In the genomic region with DNA sequence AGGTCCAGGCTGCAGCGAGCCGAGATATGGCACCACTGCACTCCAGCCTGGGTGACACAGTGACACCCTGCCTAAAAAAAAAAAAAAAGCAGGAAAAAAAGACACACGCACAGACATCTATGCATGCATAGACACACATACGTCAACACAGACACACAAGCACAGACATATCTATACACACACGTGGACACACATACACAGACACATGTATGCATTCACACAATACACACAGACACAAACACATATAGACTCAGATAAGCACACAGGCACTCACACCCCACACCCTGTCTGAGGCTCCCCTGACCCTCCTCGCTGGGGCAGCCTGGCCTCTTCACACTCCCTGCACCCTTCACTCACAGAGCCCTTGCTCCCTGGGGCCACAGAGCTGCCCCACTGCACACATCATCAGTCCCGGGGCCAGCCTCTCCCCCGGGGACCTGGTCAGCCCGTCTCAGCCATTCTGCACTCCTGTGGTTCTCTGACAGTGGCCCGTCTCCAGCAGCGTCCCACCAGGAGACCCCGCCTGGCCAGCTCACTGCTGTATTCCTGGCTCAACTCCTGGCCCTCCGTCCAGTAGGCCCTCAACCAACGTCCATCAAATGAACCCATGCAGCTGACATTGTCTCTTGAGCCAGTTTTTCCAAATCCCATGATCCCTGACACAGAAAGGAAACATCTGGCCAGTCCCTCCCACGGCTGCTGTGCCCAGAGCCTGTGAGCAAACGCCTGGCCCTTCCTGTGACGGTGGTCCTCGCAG, we compare ENCODE assay signal across 11 cellular contexts. TPM values are rescaled to one million over a fixed set of nuclear protein-coding genes. Genes with fewer than 3 reads are reported as not detected.
DNase-seq lines count a peak whose midpoint lies in the region; ATAC-seq, FAIRE-seq and TF ChIP-seq lines count a peak whose summit lies in the region.
"Had no signal": no experiment of that assay in that cellular context is flagged by ENCODE, and none has a peak within 500 bp of the region (broad histone marks: within the 10 kb centered on the region; RNA-seq: fewer than 3 reads in every experiment).

No MANE protein-coding gene starts in this region.

- peak overlapping the region in 2 of 3 donors; percentile 17 to 42 for H3K4me3 Mint-ChIP-seq in T-cell
- peak overlapping the region; percentile 56 to 64 for H3K4me3 Mint-ChIP-seq in effector memory CD8-positive, alpha-beta T cell
- peak overlapping the region; percentile 59 to 68 (median 65) for H3K4me3 Mint-ChIP-seq in nephron

- DNase-seq in GM12891 (ENCODE audit: insufficient read length, low spot score) (no peak), T-cell (no peak), NCI-H1105 treated with DMSO at 0.1 percent for 48 hours (lab: John Stamatoyannopoulos, UW) (no peak), mesenteric fat pad (ENCODE audit: low spot score) (no peak)
- DNase-seq in effector memory CD8-positive, alpha-beta T cell, result no peak
- DNase-seq: NCI-H1417 treated with DMSO at 0.1 percent for 48 hours had no signal

- FAIRE-seq in GM12891 (lab: Jason Lieb, UNC), result peak; percentile 50
- FAIRE-seq: kidney had no signal

- no peak for ATAC-seq in T-cell (replicated peaks in 1 of 4)
- ATAC-seq in effector memory CD8-positive, alpha-beta T cell (replicated peaks), result no peak
- ATAC-seq in GM21723 (IDR thresholded peaks at IDR 0.05; ENCODE audit: unreplicated experiment), result no peak

- CTCF ChIA-PET in T-cell (lab: Charles Lee), result interaction anchor here in 1 of 2 donors (1.1 kb wide), 1 partner anchor 104 kb away, joined by 4 read pairs; no protein-coding TSS in a partner anchor

- no peaks in the 10 kb centered on the region for H3K36me3 Mint-ChIP-seq in T-cell
- H3K36me3 Mint-ChIP-seq in effector memory CD8-positive, alpha-beta T cell (ENCODE audit: insufficient read depth), result peaks cover 10% of the 10 kb centered on the region
- no peaks in the 10 kb centered on the region for H3K36me3 Mint-ChIP-seq in nephron (ENCODE audit: low read depth)

- POLR2A ChIA-PET in T-cell (lab: Charles Lee), result no interaction called here

- H3K27me3 Mint-ChIP-seq in T-cell, result peaks cover 4 to 11% of the 10 kb centered on the region in 2 donors
- H3K27me3 Mint-ChIP-seq in effector memory CD8-positive, alpha-beta T cell, result peaks cover 0 to 16% of the 10 kb centered on the region in 2 donors
- H3K27me3 Mint-ChIP-seq in nephron (ENCODE audit: low read depth), result peaks cover 49% of the 10 kb centered on the region

- no peaks in the 10 kb centered on the region for H3K9me3 Mint-ChIP-seq in T-cell
- H3K9me3 Mint-ChIP-seq in effector memory CD8-positive, alpha-beta T cell, result no peaks in the 10 kb centered on the region
- no peaks in the 10 kb centered on the region for H3K9me3 Mint-ChIP-seq in nephron

- no peak for TF ChIP-seq POLR2A in GM12891 (IDR thresholded peaks at IDR 0.05; ENCODE audit: low read depth, low read length)

- peaks cover 16 to 26% (median 22%) of the 10 kb centered on the region in 3 donors for H3K4me1 Mint-ChIP-seq in T-cell
- H3K4me1 Mint-ChIP-seq in effector memory CD8-positive, alpha-beta T cell (ENCODE audit: low read depth in 2 of 2), result peaks cover 17 to 19% of the 10 kb centered on the region in 2 donors
- peaks cover 9% of the 10 kb centered on the region for H3K4me1 Mint-ChIP-seq in nephron

- TF ChIP-seq CTCF in nephron (IDR thresholded peaks at IDR 0.05; ENCODE audit: unreplicated experiment in 3 of 3), result no peak

- H3K27ac Mint-ChIP-seq in T-cell (no peak overlapping the region), nephron (peak overlapping the region in 1 of 3 experiments; percentile 8)
- H3K27ac Mint-ChIP-seq in effector memory CD8-positive, alpha-beta T cell, result peak overlapping the region in 1 of 2 donors; percentile 41

TF ChIP-seq in GM12891, 5 proteins besides CTCF, POLR2A, EP300 and RAD21:
- no peak for TF ChIP-seq SPI1 (IDR thresholded peaks at IDR 0.05; ENCODE audit: low read depth, low read length)
- TF ChIP-seq POLR2AphosphoS5 (IDR thresholded peaks at IDR 0.05; ENCODE audit: low read depth, low read length), result no peak
- TF ChIP-seq POU2F2 (IDR thresholded peaks at IDR 0.05; ENCODE audit: low read depth, low read length), result no peak
- TF ChIP-seq PAX5 (IDR thresholded peaks at IDR 0.05; ENCODE audit: insufficient read depth, low read length, severe bottlenecking), result no peak
- TF ChIP-seq TAF1 (IDR thresholded peaks at IDR 0.05; ENCODE audit: low read depth, low read length), result no peak

RNA-seq across cellular contexts. Expression of a gene that starts 4.6 kb away (rescaled TPM):
- 0.82 TPM for polyA plus RNA-seq in GM12891 (2012; ENCODE audit: low read depth, missing spikeins)
- total RNA-seq in T-cell, result 10 to 100 TPM; 27.5 to 36.9 (median 31.0) TPM
- total RNA-seq in mesenteric fat pad, result 1.4 TPM

RNA-seq across cellular contexts. Expression of a gene that starts 26.5 kb away (rescaled TPM):
- not detected for polyA plus RNA-seq in GM12891 (2012; ENCODE audit: low read depth, missing spikeins)
- total RNA-seq in T-cell, result 1 to 10 TPM in 1 of 5 donors, not detected in 4; 1.1 TPM
- not detected for total RNA-seq in mesenteric fat pad
- total RNA-seq: T-helper 2 cell treated with Interferon-gamma antibody and Interleukin-4, amounts not matched to agents 100 ng/mL and 5 ng/mL, for 36 hours had no signal

RNA-seq across cellular contexts. Expression of a gene that starts 42.1 kb away (rescaled TPM):
- not detected for polyA plus RNA-seq in GM12891 (2012; ENCODE audit: low read depth, missing spikeins)
- total RNA-seq in T-cell (not detected), mesenteric fat pad (not detected)
- total RNA-seq: gastrocnemius medialis; kidney; T-helper 2 cell treated with Interferon-gamma antibody and Interleukin-4, amounts not matched to agents 100 ng/mL and 5 ng/mL, for 36 hours had no signal

Comparison
In these comparisons a context has a peak if more than half of its experiments do, and no peak if none do; other contexts are left out.
1. RNA of a gene that starts 4.6 kb away (total RNA-seq): 27.5 to 36.9 TPM in T-cell; 1.4 TPM in mesenteric fat pad (single experiment); every median in the first group is over 10 times any median in the second.
2. Peak in every context shown above with its lines, with median percentiles within 50 percentile points of each other: H3K4me3 Mint-ChIP-seq.